In the genomic region with DNA sequence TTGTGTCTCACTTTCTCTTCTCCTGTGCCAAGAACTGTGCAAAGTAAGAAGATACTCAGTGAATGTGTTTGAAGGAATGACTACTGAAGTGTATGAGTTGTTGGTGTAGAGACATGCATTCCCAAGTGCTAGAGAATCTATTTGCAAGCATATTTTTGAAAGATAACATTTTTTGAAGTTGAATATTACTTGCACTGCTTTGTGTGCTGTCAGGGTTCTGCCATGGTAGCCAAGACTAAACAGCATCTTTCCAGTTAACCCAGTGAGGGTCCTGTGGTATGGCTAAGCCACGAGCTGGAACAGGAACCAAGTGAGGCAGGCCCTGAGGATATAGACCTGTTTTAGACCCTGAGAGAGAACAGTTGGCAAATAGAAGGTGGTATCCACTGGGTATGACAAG, we compare ENCODE assay signal across 1 cellular context.
TF ChIP-seq lines count a peak whose summit lies in the region.

No MANE protein-coding gene starts in this region.

TF ChIP-seq in HCT116, 20 proteins besides CTCF, POLR2A, EP300 and RAD21:
- no peak for TF ChIP-seq MAX (IDR thresholded peaks at IDR 0.05)
- TF ChIP-seq EGR1 (IDR thresholded peaks at IDR 0.05; ENCODE audit: low read depth), result no peak
- TF ChIP-seq ZFX (IDR thresholded peaks at IDR 0.05), result no peak
- TF ChIP-seq ELF1 (IDR thresholded peaks at IDR 0.05; ENCODE audit: borderline replicate concordance, low read depth), result no peak
- TF ChIP-seq CEBPB (IDR thresholded peaks at IDR 0.05; ENCODE audit: low read depth), result no peak
- no peak for TF ChIP-seq EZH2phosphoT487 (IDR thresholded peaks at IDR 0.05; ENCODE audit: borderline replicate concordance)
- no peak for TF ChIP-seq JUND (IDR thresholded peaks at IDR 0.05)
- no peak for TF ChIP-seq ZNF274 (IDR thresholded peaks at IDR 0.05; ENCODE audit: low read depth, low read length)
- TF ChIP-seq POLR2AphosphoS5 (IDR thresholded peaks at IDR 0.05; ENCODE audit: low read depth, low read length), result no peak
- TF ChIP-seq, protein P1, sequence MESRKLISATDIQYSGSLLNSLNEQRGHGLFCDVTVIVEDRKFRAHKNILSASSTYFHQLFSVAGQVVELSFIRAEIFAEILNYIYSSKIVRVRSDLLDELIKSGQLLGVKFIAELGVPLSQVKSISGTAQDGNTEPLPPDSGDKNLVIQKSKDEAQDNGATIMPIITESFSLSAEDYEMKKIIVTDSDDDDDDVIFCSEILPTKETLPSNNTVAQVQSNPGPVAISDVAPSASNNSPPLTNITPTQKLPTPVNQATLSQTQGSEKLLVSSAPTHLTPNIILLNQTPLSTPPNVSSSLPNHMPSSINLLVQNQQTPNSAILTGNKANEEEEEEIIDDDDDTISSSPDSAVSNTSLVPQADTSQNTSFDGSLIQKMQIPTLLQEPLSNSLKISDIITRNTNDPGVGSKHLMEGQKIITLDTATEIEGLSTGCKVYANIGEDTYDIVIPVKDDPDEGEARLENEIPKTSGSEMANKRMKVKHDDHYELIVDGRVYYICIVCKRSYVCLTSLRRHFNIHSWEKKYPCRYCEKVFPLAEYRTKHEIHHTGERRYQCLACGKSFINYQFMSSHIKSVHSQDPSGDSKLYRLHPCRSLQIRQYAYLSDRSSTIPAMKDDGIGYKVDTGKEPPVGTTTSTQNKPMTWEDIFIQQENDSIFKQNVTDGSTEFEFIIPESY (IDR thresholded peaks at IDR 0.05; ENCODE audit: extremely low read depth, insufficient replicate concordance, low read length), result no peak
- TF ChIP-seq SP1 (IDR thresholded peaks at IDR 0.05; ENCODE audit: low read depth), result no peak
- TF ChIP-seq ATF3 (IDR thresholded peaks at IDR 0.05), result no peak
